In the genomic region with DNA sequence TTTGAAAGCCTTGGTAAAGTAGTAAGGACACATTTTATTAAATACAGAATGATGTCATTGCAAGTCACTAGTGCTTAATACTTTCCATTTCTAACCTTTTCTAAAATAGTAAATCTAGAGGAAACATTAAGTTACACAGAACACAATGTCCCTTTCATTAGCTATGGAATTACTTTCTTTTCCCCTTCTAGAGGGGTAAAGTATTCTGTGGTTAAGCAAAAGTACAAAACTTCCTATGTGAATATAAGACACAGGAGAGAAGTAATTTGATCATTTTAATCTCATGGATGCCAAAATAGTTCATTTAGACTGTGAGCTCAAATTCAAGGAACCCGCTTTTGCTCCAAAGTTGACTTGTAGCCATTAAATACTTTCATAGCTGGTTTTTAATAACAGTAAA, we compare ENCODE assay signal across 1 cellular context.
TF ChIP-seq lines count a peak whose summit lies in the region.

No MANE protein-coding gene starts in this region.

TF ChIP-seq in HepG2, 621 proteins besides CTCF, POLR2A, EP300 and RAD21 (continued from another document):
- TF ChIP-seq, protein P1, sequence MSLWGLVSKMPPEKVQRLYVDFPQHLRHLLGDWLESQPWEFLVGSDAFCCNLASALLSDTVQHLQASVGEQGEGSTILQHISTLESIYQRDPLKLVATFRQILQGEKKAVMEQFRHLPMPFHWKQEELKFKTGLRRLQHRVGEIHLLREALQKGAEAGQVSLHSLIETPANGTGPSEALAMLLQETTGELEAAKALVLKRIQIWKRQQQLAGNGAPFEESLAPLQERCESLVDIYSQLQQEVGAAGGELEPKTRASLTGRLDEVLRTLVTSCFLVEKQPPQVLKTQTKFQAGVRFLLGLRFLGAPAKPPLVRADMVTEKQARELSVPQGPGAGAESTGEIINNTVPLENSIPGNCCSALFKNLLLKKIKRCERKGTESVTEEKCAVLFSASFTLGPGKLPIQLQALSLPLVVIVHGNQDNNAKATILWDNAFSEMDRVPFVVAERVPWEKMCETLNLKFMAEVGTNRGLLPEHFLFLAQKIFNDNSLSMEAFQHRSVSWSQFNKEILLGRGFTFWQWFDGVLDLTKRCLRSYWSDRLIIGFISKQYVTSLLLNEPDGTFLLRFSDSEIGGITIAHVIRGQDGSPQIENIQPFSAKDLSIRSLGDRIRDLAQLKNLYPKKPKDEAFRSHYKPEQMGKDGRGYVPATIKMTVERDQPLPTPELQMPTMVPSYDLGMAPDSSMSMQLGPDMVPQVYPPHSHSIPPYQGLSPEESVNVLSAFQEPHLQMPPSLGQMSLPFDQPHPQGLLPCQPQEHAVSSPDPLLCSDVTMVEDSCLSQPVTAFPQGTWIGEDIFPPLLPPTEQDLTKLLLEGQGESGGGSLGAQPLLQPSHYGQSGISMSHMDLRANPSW (CRISPR knock-in tag; IDR thresholded peaks at IDR 0.05; ENCODE audit: borderline replicate concordance): no peak
- no peak for TF ChIP-seq IRF2 (CRISPR knock-in tag; IDR thresholded peaks at IDR 0.05)
- TF ChIP-seq CBFB (CRISPR knock-in tag; IDR thresholded peaks at IDR 0.05): no peak
- TF ChIP-seq ATF7 (IDR thresholded peaks at IDR 0.05): 0 out of 2 replicates have a peak, but pooled peaks have one; percentile 7
- no peak for TF ChIP-seq ATF7 (CRISPR knock-in tag; IDR thresholded peaks at IDR 0.05)
- no peak for TF ChIP-seq FOXP1 (IDR thresholded peaks at IDR 0.05)
- no peak for TF ChIP-seq FOXP1 (CRISPR knock-in tag; IDR thresholded peaks at IDR 0.05)
TF ChIP-seq in HepG2: peak in this region for 1.
